Comparison of ENCODE assay signal across 11 cellular contexts in genomic region chr1:205822397-205822796, GRCh38. TPM values are rescaled to one million over a fixed set of nuclear protein-coding genes. Genes with fewer than 3 reads are reported as not detected.
"Had no signal": no experiment of that assay in that cellular context is flagged by ENCODE, and none has a peak within 500 bp of the region (broad histone marks: within the 10 kb centered on the region; RNA-seq: fewer than 3 reads in every experiment).

No MANE protein-coding gene starts in this region.

- H3K9ac ChIP-seq: KMS-11 had no signal

- H3K9me3 ChIP-seq: HAP-1 had no signal

- H3K4me3 ChIP-seq: GM23338, HAP-1 had no signal

- ATAC-seq: GM23338, HCT116 had no signal

- FAIRE-seq: H1, HTR-8/SVneo had no signal

- H3K4me2 ChIP-seq: GM23338 had no signal

- H3K36me3 ChIP-seq: HAP-1 had no signal

- H2AFZ ChIP-seq: GM23338 had no signal

- DNase-seq: H7, IMR-90, Karpas-422, KBM-7 had no signal

RNA-seq across cellular contexts. Expression of gene PM20D1, which starts 27.5 kb away (rescaled TPM):
- total RNA-seq: H1, H7, HT-29, IMR-90 had no signal
- polyA plus RNA-seq: GM23338, IMR-90 had no signal
